In the genomic region with DNA sequence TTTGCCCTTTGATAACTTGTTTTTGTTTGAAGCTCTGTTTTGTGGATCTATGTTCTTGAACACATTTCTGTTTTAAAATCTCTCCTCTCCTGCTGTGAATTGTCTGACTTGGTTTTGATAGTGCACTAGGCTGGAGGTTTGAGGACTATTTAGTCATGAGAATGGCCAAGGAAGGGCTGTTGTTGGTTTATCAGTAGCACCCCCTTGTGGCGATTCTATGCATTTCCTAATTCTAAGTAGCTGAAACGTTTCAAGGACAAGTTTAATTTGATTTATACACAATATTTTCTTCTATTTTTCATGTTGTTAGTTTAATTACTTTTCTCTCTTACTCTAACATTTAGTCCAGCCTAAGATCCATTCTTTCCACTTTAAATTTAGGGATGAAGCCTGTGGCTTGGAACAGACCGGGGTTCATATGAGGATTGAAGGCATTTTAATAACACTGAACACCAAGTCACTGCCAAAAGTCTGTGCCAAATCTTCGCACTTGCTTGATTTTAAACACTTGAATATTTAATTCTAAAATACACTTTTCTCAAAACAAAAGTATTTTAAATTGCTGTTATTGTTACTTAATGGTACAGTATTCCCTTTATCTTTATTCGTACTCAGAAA, we compare ENCODE assay signal across 8 cellular contexts.
DNase-seq lines count a peak whose midpoint lies in the region; ATAC-seq and TF ChIP-seq lines count a peak whose summit lies in the region.

No MANE protein-coding gene starts in this region.

- no peaks in the 10 kb centered on the region for H3K9me3 Mint-ChIP-seq in nephron progenitor cell

- peak; percentile 72 for TF ChIP-seq CTCF in GM12872 (IDR thresholded peaks at IDR 0.05; ENCODE audit: insufficient read depth, low read depth, low read length)
- peak; percentile 59 for TF ChIP-seq CTCF in NB4 (IDR thresholded peaks at IDR 0.05; ENCODE audit: low read depth, low read length)
- TF ChIP-seq CTCF in nephron progenitor cell (IDR thresholded peaks at IDR 0.05), result peak; percentile 92

- H3K4me1 Mint-ChIP-seq in nephron progenitor cell, result peaks cover 20% of the 10 kb centered on the region

- H3K27ac Mint-ChIP-seq in nephron progenitor cell, result no peak overlapping the region

- H3K4me3 ChIP-seq in NB4 (ENCODE audit: low read depth, low read length), result no peak overlapping the region

- H3K36me3 Mint-ChIP-seq in nephron progenitor cell (ENCODE audit: low read depth), result no peaks in the 10 kb centered on the region

- ATAC-seq in HG02588 (IDR thresholded peaks at IDR 0.05; ENCODE audit: unreplicated experiment), result peak; percentile 69

- peak; percentile 90 for DNase-seq in Ammon's horn (ENCODE audit: low spot score)
- DNase-seq in NB4 (ENCODE audit: low read depth), result peak; percentile 80
- DNase-seq in SKM-1 (lab: John Stamatoyannopoulos, UW; ENCODE audit: unreplicated experiment), result peak; percentile 32
- DNase-seq in epithelial cell of prostate (ENCODE audit: low read depth, low spot score), result peak; percentile 18
- DNase-seq in nephron progenitor cell, result peak; percentile 30
- DNase-seq in activated CD8-positive, alpha-beta memory T cell treated with anti-CD3 and anti-CD28 coated beads for 24 hours, result no peak

- peaks cover 2% of the 10 kb centered on the region for H3K27me3 Mint-ChIP-seq in nephron progenitor cell (ENCODE audit: low read depth, poor library complexity)

- no peak overlapping the region for H3K4me3 Mint-ChIP-seq in nephron progenitor cell

- H3K27ac ChIP-seq in epithelial cell of prostate, result no peak overlapping the region

- TF ChIP-seq POLR2A in NB4 (IDR thresholded peaks at IDR 0.05; ENCODE audit: extremely low read depth, insufficient read length), result no peak
